In the genomic region with DNA sequence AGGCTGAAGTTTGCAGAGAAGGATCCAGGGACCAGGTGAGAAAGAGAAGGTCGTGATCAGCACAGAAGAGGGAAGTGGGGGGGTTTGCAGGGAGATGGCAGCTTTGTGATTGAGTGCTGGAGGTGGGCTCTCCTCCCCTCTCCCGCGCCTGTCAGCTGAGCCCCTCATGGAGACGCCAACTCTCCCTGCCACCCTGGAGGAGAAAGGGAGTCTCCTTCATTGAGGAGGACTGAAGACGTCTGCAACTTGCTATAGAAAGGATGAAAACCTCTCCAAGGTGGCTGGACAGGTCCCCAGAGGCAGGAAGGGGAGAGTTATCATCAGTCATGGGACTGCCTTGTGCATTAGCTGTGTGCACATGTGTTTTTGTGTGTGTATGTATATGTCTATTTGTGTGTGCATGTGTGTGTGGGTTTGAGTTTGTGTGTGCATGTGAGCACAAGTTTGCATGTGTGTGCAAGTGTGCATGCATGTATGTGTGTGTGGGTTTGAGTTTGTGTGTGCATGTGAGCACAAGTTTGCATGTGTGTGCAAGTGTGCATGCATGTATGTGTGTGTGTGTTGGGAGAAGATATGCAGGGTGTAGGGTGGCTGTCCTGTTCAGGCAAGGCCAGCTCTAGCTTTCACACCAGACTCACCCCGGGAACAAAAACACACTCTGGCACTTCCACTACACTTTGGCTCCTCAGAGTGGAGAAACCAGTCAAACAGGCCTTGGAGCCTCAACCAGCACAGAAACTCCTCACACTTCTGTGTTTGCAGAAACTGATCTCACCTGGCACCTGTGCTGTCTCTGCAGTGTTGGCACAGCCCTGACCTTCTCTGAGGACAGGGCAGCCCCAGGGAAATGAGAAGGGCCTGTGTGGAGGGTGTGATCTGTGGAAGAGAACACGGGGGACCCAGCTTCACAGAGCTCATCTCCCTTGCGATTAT, we compare ENCODE assay signal across 16 cellular contexts. TPM values are rescaled to one million over a fixed set of nuclear protein-coding genes. Genes with fewer than 3 reads are reported as not detected.
DNase-seq lines count a peak whose midpoint lies in the region; ATAC-seq, FAIRE-seq and TF ChIP-seq lines count a peak whose summit lies in the region.
"Had no signal": no experiment of that assay in that cellular context is flagged by ENCODE, and none has a peak within 500 bp of the region (broad histone marks: within the 10 kb centered on the region; RNA-seq: fewer than 3 reads in every experiment).

No MANE protein-coding gene starts in this region.

- H3K27me3 Mint-ChIP-seq in natural killer cell treated with Interleukin-12 subunit alpha and Interleukin-12 subunit beta and Interleukin-15 and Interleukin-18, amount 100 ng/mL, for 72 hours, result peaks cover 6 to 16% of the 10 kb centered on the region in 2 donors
- H3K27me3 Mint-ChIP-seq in natural killer cell (ENCODE audit: low read depth in 2 of 2), result peaks cover 0 to 20% of the 10 kb centered on the region in 2 donors

- no peak overlapping the region for H3K27ac Mint-ChIP-seq in natural killer cell treated with Interleukin-12 subunit alpha and Interleukin-12 subunit beta and Interleukin-15 and Interleukin-18, amount 100 ng/mL, for 72 hours
- H3K27ac Mint-ChIP-seq in natural killer cell, result no peak overlapping the region

- H3K4me1 ChIP-seq in HepG2 (ENCODE audit: insufficient read depth, low read length), result peaks cover 67% of the 10 kb centered on the region
- H3K4me1 ChIP-seq: ascending aorta had no signal

- no peak overlapping the region for H3K4me2 ChIP-seq in HepG2 (ENCODE audit: low read depth, low read length)

- in situ Hi-C loops in HepG2 (cut with HindIII; ENCODE audit: extremely low pct_ligation_motif_present, low pct_unique_long_range_greater_than_20kb) (no loop called here), GM13977 (cut with MboI; ENCODE audit: low pct_unique_long_range_greater_than_20kb, low sequenced_read_pairs, unreplicated experiment) (no loop called here)

- H3K79me2 ChIP-seq in HepG2 (ENCODE audit: insufficient read depth, low read length), result no peaks in the 10 kb centered on the region

- H3K9ac ChIP-seq in HepG2 (ENCODE audit: insufficient read depth, low read depth, low read length), result no peak overlapping the region

- POLR2A ChIA-PET in RWPE1 (lab: Yijun Ruan, JAX; ENCODE audit: low non-redundant PET), result interaction anchor here (0.6 to 1.1 kb wide), 2 partner anchors 20 to 36 kb away, joined by 3 read pairs; no protein-coding TSS in a partner anchor
- POLR2A ChIA-PET in HepG2 (lab: Yijun Ruan, JAX), result no interaction called here

- no peak for TF ChIP-seq CTCF in natural killer cell (IDR thresholded peaks at IDR 0.05)
- no peak for TF ChIP-seq CTCF in RWPE1 (conservative IDR thresholded peaks at IDR 0.05; ENCODE audit: low read depth)
- no peak for TF ChIP-seq CTCF in HepG2 (CRISPR knock-in tag; IDR thresholded peaks at IDR 0.05)
- TF ChIP-seq CTCF in GM13977 (IDR thresholded peaks at IDR 0.05; ENCODE audit: extremely low read depth, insufficient read depth, missing control alignments), result no peak

- H3K9me3 ChIP-seq in HepG2 (ENCODE audit: low read length), result no peaks in the 10 kb centered on the region
- H3K9me3 ChIP-seq: ascending aorta had no signal

- H3K36me3 ChIP-seq in HepG2 (replicated peaks in 1 of 2; ENCODE audit: control insufficient read depth in 1 of 2, insufficient read depth in 2 of 2, low read length in 2 of 2), result no peaks in the 10 kb centered on the region
- H3K36me3 ChIP-seq: ascending aorta had no signal

- peak; percentile 12 for DNase-seq in natural killer cell treated with Interleukin-12 subunit alpha and Interleukin-12 subunit beta and Interleukin-15 and Interleukin-18, amount 100 ng/mL, for 72 hours (ENCODE audit: low spot score)
- DNase-seq in natural killer cell (no peak), RWPE1 (ENCODE audit: low spot score) (peak; percentile 40), HepG2 (ENCODE audit: low spot score) (no peak), urothelium cell line (ENCODE audit: low spot score) (no peak), GM13977 (ENCODE audit: low spot score) (no peak), epidermal melanocyte (ENCODE audit: insufficient read length, low spot score) (no peak)
- DNase-seq: effector CD4-positive, alpha-beta T cell; NCI-H446 treated with DMSO at 0.1 percent for 48 hours; occipital lobe; SHP77 treated with DMSO at 0.1 percent for 48 hours; stimulated activated CD4-positive, alpha-beta T cell treated with anti-CD3 and anti-CD28 coated beads, Interleukin-15, amount 100 ng/mL, for 24 hours had no signal

- no peaks in the 10 kb centered on the region for H3K36me3 Mint-ChIP-seq in natural killer cell treated with Interleukin-12 subunit alpha and Interleukin-12 subunit beta and Interleukin-15 and Interleukin-18, amount 100 ng/mL, for 72 hours
- H3K36me3 Mint-ChIP-seq in natural killer cell, result no peaks in the 10 kb centered on the region

- ATAC-seq in natural killer cell treated with Interleukin-12 subunit alpha and Interleukin-12 subunit beta and Interleukin-15 and Interleukin-18, amount 100 ng/mL, for 72 hours, result no peak
- no peak for ATAC-seq in natural killer cell
- ATAC-seq in HepG2, result no peak
- no peak for ATAC-seq in GM21786 (IDR thresholded peaks at IDR 0.05; ENCODE audit: unreplicated experiment)

- H3K4me3 Mint-ChIP-seq in natural killer cell treated with Interleukin-12 subunit alpha and Interleukin-12 subunit beta and Interleukin-15 and Interleukin-18, amount 100 ng/mL, for 72 hours, result no peak overlapping the region
- no peak overlapping the region for H3K4me3 Mint-ChIP-seq in natural killer cell

- no peaks in the 10 kb centered on the region for H3K4me1 Mint-ChIP-seq in natural killer cell treated with Interleukin-12 subunit alpha and Interleukin-12 subunit beta and Interleukin-15 and Interleukin-18, amount 100 ng/mL, for 72 hours (ENCODE audit: low read depth in 2 of 2)
- no peaks in the 10 kb centered on the region for H3K4me1 Mint-ChIP-seq in natural killer cell

- H3K9me3 Mint-ChIP-seq in natural killer cell treated with Interleukin-12 subunit alpha and Interleukin-12 subunit beta and Interleukin-15 and Interleukin-18, amount 100 ng/mL, for 72 hours, result no peaks in the 10 kb centered on the region
- H3K9me3 Mint-ChIP-seq in natural killer cell, result no peaks in the 10 kb centered on the region

- no peak for TF ChIP-seq RAD21 in HepG2 (CRISPR knock-in tag; IDR thresholded peaks at IDR 0.05)

- no TSS peak for BruUV-seq in HepG2 (replicated peaks; lab: Mats Ljungman, UMichigan)

- peaks cover 10 to 57% of the 10 kb centered on the region in 2 experiments; a peak in 4 of 5 replicates for H3K27me3 ChIP-seq in HepG2 (ENCODE audit: control insufficient read depth in 1 of 2, insufficient read depth in 2 of 2, low read length in 2 of 2)
- H3K27me3 ChIP-seq: ascending aorta had no signal

- H3K4me3 ChIP-seq in HepG2 (replicated peaks in 1 of 3; ENCODE audit: insufficient read depth in 1 of 3, low read depth in 2 of 3, low read length in 3 of 3), result no peak overlapping the region
- H3K4me3 ChIP-seq: ascending aorta had no signal

- CTCF ChIA-PET in RWPE1 (lab: Yijun Ruan, JAX) (interaction anchor here (0.6 to 1.0 kb wide), 4 partner anchors 49 to 168 kb away, joined by 3 to 6 read pairs (median 4); no protein-coding TSS in a partner anchor), HepG2 (lab: Yijun Ruan, JAX; ENCODE audit: low intra/inter-chr PET ratio, low total read pairs) (no interaction called here)

- no peaks in the 10 kb centered on the region for H4K20me1 ChIP-seq in HepG2 (ENCODE audit: insufficient read depth, low read length)

- 32% methylated on average over 7 of the region's 8 CpGs for WGBS in HepG2 (ENCODE audit: low lambda C conversion rate)

- peak; percentile 26 for FAIRE-seq in HepG2 (lab: Jason Lieb, UNC)
- peak; percentile 96 for FAIRE-seq in urothelium cell line (lab: Jason Lieb, UNC)

- H3K27ac ChIP-seq in RWPE1, result no peak overlapping the region
- no peak overlapping the region for H3K27ac ChIP-seq in HepG2 (ENCODE audit: extremely low read length, insufficient read depth, low read length)
- H3K27ac ChIP-seq: ascending aorta had no signal

- no peak for TF ChIP-seq EP300 in HepG2 (IDR thresholded peaks at IDR 0.05; ENCODE audit: low read depth in 2 of 2, low read length in 2 of 2)
- TF ChIP-seq EP300 in HepG2 (CRISPR knock-in tag; IDR thresholded peaks at IDR 0.05; ENCODE audit: borderline replicate concordance), result no peak

- H2AFZ ChIP-seq in HepG2 (ENCODE audit: low read length), result no peak overlapping the region

- intact Hi-C loops in natural killer cell (cut with micrococcal nuclease) (no loop called here), HepG2 (cut with micrococcal nuclease; ENCODE audit: unreplicated experiment) (no loop called here)

- TF ChIP-seq POLR2A in HepG2 (IDR thresholded peaks at IDR 0.05; ENCODE audit: insufficient read depth in 1 of 2, low read depth in 2 of 2, low read length in 2 of 2), result no peak

RNA-seq across cellular contexts. Expression of gene CALML5, which starts 3.8 kb away (rescaled TPM):
- total RNA-seq in natural killer cell treated with Interleukin-12 subunit alpha and Interleukin-12 subunit beta and Interleukin-15 and Interleukin-18, amount 100 ng/mL, for 72 hours, result not detected
- total RNA-seq in natural killer cell (not detected), HepG2 (2016; rRNA removed; fragmentation: Illumina TruSeq; extraction: Trizol) (not detected in 2 replicates)
- total RNA-seq in HepG2 (2016; cell fraction: cytosol; rRNA removed; fragmentation: Illumina TruSeq; extraction: Trizol; ENCODE audit: low read depth), result not detected in 2 replicates
- not detected in 2 replicates for total RNA-seq in HepG2 (2016; cell fraction: insoluble cytoplasmic fraction; rRNA removed; fragmentation: Illumina TruSeq; extraction: Trizol)
- not detected in 2 replicates for total RNA-seq in HepG2 (2016; cell fraction: membrane; rRNA removed; fragmentation: Illumina TruSeq; extraction: Trizol)
- not detected in 2 replicates for total RNA-seq in HepG2 (2016; cell fraction: nucleus; rRNA removed; fragmentation: Illumina TruSeq; extraction: Trizol)
- polyA plus RNA-seq in HepG2 (2011; rRNA removed), result not detected in 2 replicates
- not detected in 2 replicates for polyA plus RNA-seq in HepG2 (2011; cell fraction: cytosol; rRNA removed)
- polyA plus RNA-seq in HepG2 (2011; cell fraction: nucleus; rRNA removed), result not detected in 2 replicates
- polyA plus RNA-seq in HepG2 (2012), result not detected in 2 replicates
- not detected in 2 replicates for polyA plus RNA-seq in HepG2 (2016; cell fraction: cytosol; fragmentation: Illumina TruSeq; extraction: Trizol; ENCODE audit: low read depth)
- polyA plus RNA-seq in HepG2 (2016; cell fraction: insoluble cytoplasmic fraction; fragmentation: Illumina TruSeq; extraction: Trizol; ENCODE audit: low read depth), result not detected in 2 replicates
- polyA plus RNA-seq in HepG2 (2016; cell fraction: membrane; fragmentation: Illumina TruSeq; extraction: Trizol; ENCODE audit: low read depth), result not detected in 2 replicates
- not detected in 2 replicates for polyA plus RNA-seq in HepG2 (2016; cell fraction: nucleus; fragmentation: Illumina TruSeq; extraction: Trizol; ENCODE audit: insufficient read depth, low read depth)
- polyA minus RNA-seq in HepG2 (2011; rRNA and poly(A)+ RNA removed; ENCODE audit: low replicate concordance), result not detected in 2 replicates
- not detected in 2 replicates for polyA minus RNA-seq in HepG2 (2011; cell fraction: cytosol; rRNA and poly(A)+ RNA removed)
- not detected in 2 replicates for polyA minus RNA-seq in HepG2 (2011; cell fraction: nucleus; rRNA and poly(A)+ RNA removed)
- total RNA-seq: ascending aorta, glomerular endothelial cell, liver, occipital lobe had no signal
- polyA plus RNA-seq: liver had no signal

RNA-seq across cellular contexts. Expression of gene CALML3, which starts 21.6 kb away (rescaled TPM):
- not detected for total RNA-seq in natural killer cell treated with Interleukin-12 subunit alpha and Interleukin-12 subunit beta and Interleukin-15 and Interleukin-18, amount 100 ng/mL, for 72 hours
- total RNA-seq in natural killer cell, result not detected
- total RNA-seq in HepG2 (2016; rRNA removed; fragmentation: Illumina TruSeq; extraction: Trizol), result not detected in 2 replicates
- not detected in 2 replicates for total RNA-seq in HepG2 (2016; cell fraction: cytosol; rRNA removed; fragmentation: Illumina TruSeq; extraction: Trizol; ENCODE audit: low read depth)
- not detected in 2 replicates for total RNA-seq in HepG2 (2016; cell fraction: insoluble cytoplasmic fraction; rRNA removed; fragmentation: Illumina TruSeq; extraction: Trizol)
- not detected in 2 replicates for total RNA-seq in HepG2 (2016; cell fraction: membrane; rRNA removed; fragmentation: Illumina TruSeq; extraction: Trizol)
- total RNA-seq in HepG2 (2016; cell fraction: nucleus; rRNA removed; fragmentation: Illumina TruSeq; extraction: Trizol), result not detected in 2 replicates
- not detected in 2 replicates for polyA plus RNA-seq in HepG2 (2011; rRNA removed)
- not detected in 2 replicates for polyA plus RNA-seq in HepG2 (2011; cell fraction: cytosol; rRNA removed)
- polyA plus RNA-seq in HepG2 (2011; cell fraction: nucleus; rRNA removed), result not detected in 2 replicates
- not detected in 2 replicates for polyA plus RNA-seq in HepG2 (2012)
- not detected in 2 replicates for polyA plus RNA-seq in HepG2 (2016; cell fraction: cytosol; fragmentation: Illumina TruSeq; extraction: Trizol; ENCODE audit: low read depth)
- polyA plus RNA-seq in HepG2 (2016; cell fraction: insoluble cytoplasmic fraction; fragmentation: Illumina TruSeq; extraction: Trizol; ENCODE audit: low read depth), result not detected in 2 replicates
- not detected in 2 replicates for polyA plus RNA-seq in HepG2 (2016; cell fraction: membrane; fragmentation: Illumina TruSeq; extraction: Trizol; ENCODE audit: low read depth)
- polyA plus RNA-seq in HepG2 (2016; cell fraction: nucleus; fragmentation: Illumina TruSeq; extraction: Trizol; ENCODE audit: insufficient read depth, low read depth), result not detected in 2 replicates
- not detected in 2 replicates for polyA minus RNA-seq in HepG2 (2011; rRNA and poly(A)+ RNA removed; ENCODE audit: low replicate concordance)
- not detected in 2 replicates for polyA minus RNA-seq in HepG2 (2011; cell fraction: cytosol; rRNA and poly(A)+ RNA removed)
- polyA minus RNA-seq in HepG2 (2011; cell fraction: nucleus; rRNA and poly(A)+ RNA removed), result not detected in 2 replicates
- total RNA-seq: ascending aorta, glomerular endothelial cell, liver, occipital lobe had no signal
- polyA plus RNA-seq: liver had no signal

Comparison
In these comparisons a context has a peak if more than half of its experiments do, and no peak if none do; other contexts are left out.
1. DNase-seq: peak in natural killer cell treated with Interleukin-12 subunit alpha and Interleukin-12 subunit beta and Interleukin-15 and Interleukin-18, amount 100 ng/mL, for 72 hours (single experiment) and RWPE1 (single experiment); none in natural killer cell (single experiment), HepG2 (single experiment), urothelium cell line (single experiment), GM13977 (single experiment) and epidermal melanocyte (single experiment).